19 cellular contexts compared by ENCODE assay signal in the genomic region with DNA sequence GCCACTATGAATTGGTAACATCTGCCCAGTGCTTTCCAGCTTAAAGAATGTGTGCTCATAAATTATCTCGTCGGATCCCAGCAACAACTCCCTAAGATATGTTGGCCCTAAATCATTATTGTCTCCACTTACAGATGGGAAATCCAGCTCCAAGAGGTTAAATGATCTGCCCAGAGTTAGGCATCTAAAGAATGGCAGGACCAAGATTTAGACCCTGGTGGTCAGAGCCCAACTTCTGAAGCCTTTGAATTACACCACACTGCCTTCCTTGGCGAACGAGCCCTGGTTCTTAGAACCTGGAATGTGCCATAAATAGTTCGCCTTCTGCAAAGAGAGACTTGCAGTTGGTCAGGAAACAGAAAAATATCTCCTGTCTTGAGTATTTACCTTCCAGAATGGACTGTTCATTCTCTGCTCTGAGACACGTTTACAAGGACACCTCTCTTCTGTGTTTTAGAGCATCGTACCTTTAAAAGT. TPM values are rescaled to one million over a fixed set of nuclear protein-coding genes. Genes with fewer than 3 reads are reported as not detected.
"Had no signal": no experiment of that assay in that cellular context is flagged by ENCODE, and none has a peak within 500 bp of the region (broad histone marks: within the 10 kb centered on the region; RNA-seq: fewer than 3 reads in every experiment).

No MANE protein-coding gene starts in this region.

- H3K27me3 ChIP-seq: adrenal gland, body of pancreas had no signal

- H3K4me3 ChIP-seq: adrenal gland, body of pancreas, esophagus squamous epithelium, lower lobe of right lung, smooth muscle cell had no signal

- ATAC-seq: activated T-helper 17 cell treated with anti-CD3 and anti-CD28 coated beads, Interleukin-2, amount 50 U/mL, for 72 hours; body of pancreas; left cardiac atrium; lower lobe of right lung; stimulated activated naive CD8-positive, alpha-beta T cell treated with anti-CD3 and anti-CD28 coated beads, Interleukin-15, Interleukin-2, amounts not matched to agents 100 U/mL and 50 U/mL, for 24 hours had no signal

- H3K9me3 ChIP-seq: adrenal gland, body of pancreas, esophagus squamous epithelium, lower lobe of right lung had no signal

- H3K36me3 ChIP-seq: adrenal gland, esophagus squamous epithelium, lower lobe of right lung had no signal

- H3K4me1 ChIP-seq: lower lobe of right lung had no signal

- DNase-seq: activated CD4-positive, alpha-beta T cell treated with anti-CD3 and anti-CD28 coated beads, Interleukin-2, amount 10 ng/mL, durations not matched to agents 7 days and 5 days; activated CD4-positive, CD25-positive, alpha-beta regulatory T cell; activated naive CD4-positive, alpha-beta T cell treated with anti-CD3 and anti-CD28 coated beads, Interleukin-2, amount 50 U/mL, for 16 hours; adrenal gland; body of pancreas; cortex of kidney; effector CD4-positive, alpha-beta T cell; esophagus squamous epithelium; head of caudate nucleus; left cardiac atrium; lower lobe of right lung; naive B cell; stimulated activated naive CD8-positive, alpha-beta T cell treated with anti-CD3 and anti-CD28 coated beads, Interleukin-15, Interleukin-2, amounts not matched to agents 100 U/mL and 50 U/mL, for 24 hours; SW 1271 had no signal

- H3K27ac ChIP-seq: adrenal gland, body of pancreas, esophagus squamous epithelium, lower lobe of right lung, parathyroid adenoma had no signal

RNA-seq across cellular contexts. Expression of a gene that starts 20.2 kb away (rescaled TPM):
- total RNA-seq: mesothelial cell of epicardium, temporal lobe had no signal
